Comparison of ENCODE assay signal across 20 cellular contexts in genomic region chr6:79711167-79711566, GRCh38.
DNase-seq lines count a peak whose midpoint lies in the region; ATAC-seq and TF ChIP-seq lines count a peak whose summit lies in the region.
"Had no signal": no experiment of that assay in that cellular context is flagged by ENCODE, and none has a peak within 500 bp of the region (broad histone marks: within the 10 kb centered on the region; RNA-seq: fewer than 3 reads in every experiment).

No MANE protein-coding gene starts in this region.

- H3K27me3 ChIP-seq in prostate gland (replicated peaks; ENCODE audit: insufficient read depth) (no peaks in the 10 kb centered on the region), H9 (ENCODE audit: insufficient read depth, low read length) (no peaks in the 10 kb centered on the region)
- H3K27me3 ChIP-seq: BLaER1 had no signal

- no peaks in the 10 kb centered on the region for H3K23me2 ChIP-seq in H9 (ENCODE audit: insufficient read length, low read depth, low read length, poor library complexity, severe bottlenecking)

- H4K5ac ChIP-seq in H9 (ENCODE audit: insufficient read length, low read depth, low read length) = no peak overlapping the region

- no peak overlapping the region for H2AFZ ChIP-seq in H9 (ENCODE audit: low read length)

- H3K4me2 ChIP-seq in H9 (ENCODE audit: insufficient read depth, insufficient read length, low read length) = no peak overlapping the region
- H3K4me2 ChIP-seq: BLaER1 had no signal

- peaks cover 3% of the 10 kb centered on the region for H4K20me1 ChIP-seq in H9 (ENCODE audit: control insufficient read depth, insufficient read depth, insufficient read length)
- H4K20me1 ChIP-seq: BLaER1 had no signal

- H4K8ac ChIP-seq in H9 (replicated peaks; ENCODE audit: insufficient read length, low read depth, low read length) = no peak overlapping the region

- H3K4me3 Mint-ChIP-seq in glutamatergic neuron (ENCODE audit: unreplicated experiment) (no peak overlapping the region), H9 (no peak overlapping the region)
- H3K4me3 Mint-ChIP-seq: B cell; CD4-positive, CD25-positive, alpha-beta regulatory T cell; CD8-positive, alpha-beta memory T cell had no signal

- no peaks in the 10 kb centered on the region for H3K79me1 ChIP-seq in H9 (ENCODE audit: insufficient read depth, low read depth, low read length, poor library complexity, severe bottlenecking)

- no peak overlapping the region for H3K4me3 ChIP-seq in prostate gland
- H3K4me3 ChIP-seq: BLaER1, GM12878 had no signal

- H3K9me3 ChIP-seq in prostate gland = no peaks in the 10 kb centered on the region
- H3K9me3 ChIP-seq in H9 (ENCODE audit: control insufficient read depth, low read depth, low read length) = no peaks in the 10 kb centered on the region
- H3K9me3 ChIP-seq: BLaER1 had no signal

- H4K91ac ChIP-seq in H9 (ENCODE audit: insufficient read length, low read depth, low read length) = no peak overlapping the region

- WGBS in prostate gland = 82% methylated on average over 4 of the region's 4 CpGs
- WGBS in H9 (ENCODE audit: extremely low coverage, insufficient read length, low lambda C conversion rate) = no CpG with 5 or more reads among the region's 4 CpGs

- intact Hi-C loops in prostate gland (cut with DNase I) = no loop called here

- no peak overlapping the region for H3K23ac ChIP-seq in H9 (ENCODE audit: insufficient read length, low read depth, low read length)

- DNase-seq in NCI-H82 (lab: John Stamatoyannopoulos, UW) (peak; percentile 57), SK-N-DZ (ENCODE audit: low spot score) (peak; percentile 77), cerebellar cortex (ENCODE audit: low spot score) (peak; percentile 51), prostate gland (ENCODE audit: low spot score) (no peak), A172 (ENCODE audit: low spot score) (no peak), glutamatergic neuron (no peak), H9 (no peak)
- DNase-seq: CD4-positive, CD25-positive, alpha-beta regulatory T cell; CD8-positive, alpha-beta memory T cell; DMS 273 treated with DMSO at 0.1 percent for 48 hours; DMS79; EL; GDM1; H7 had no signal

- H3K9ac ChIP-seq in H9 (ENCODE audit: extremely low read depth, insufficient read length, low read length) = no peak overlapping the region
- H3K9ac ChIP-seq: BLaER1 had no signal

- H3K18ac ChIP-seq in H9 (ENCODE audit: insufficient read length, low read depth, low read length) = no peak overlapping the region

- H3K79me2 ChIP-seq in H9 (ENCODE audit: insufficient read depth, low read length) = no peaks in the 10 kb centered on the region

- no peak overlapping the region for H2BK15ac ChIP-seq in H9 (ENCODE audit: low read depth, low read length)

- no peak for TF ChIP-seq CTCF in prostate gland (IDR thresholded peaks at IDR 0.05)
- TF ChIP-seq CTCF in glutamatergic neuron (IDR thresholded peaks at IDR 0.05; ENCODE audit: partially characterized antibody, unreplicated experiment) = no peak
- no peak for TF ChIP-seq CTCF in H9 (conservative IDR thresholded peaks at IDR 0.05)

- H3K14ac ChIP-seq in H9 (ENCODE audit: insufficient read depth, low read length) = no peak overlapping the region

- no peak for TF ChIP-seq POLR2A in prostate gland (IDR thresholded peaks at IDR 0.05)

- H2BK5ac ChIP-seq in H9 (ENCODE audit: insufficient read length, low read length) = no peak overlapping the region

- H3K4me1 Mint-ChIP-seq in glutamatergic neuron (ENCODE audit: low read depth, unreplicated experiment) (peaks cover 8% of the 10 kb centered on the region), H9 (peaks cover 18% of the 10 kb centered on the region in 2 experiments)
- H3K4me1 Mint-ChIP-seq: B cell; CD4-positive, CD25-positive, alpha-beta regulatory T cell; CD8-positive, alpha-beta memory T cell had no signal

- H3K27ac Mint-ChIP-seq in glutamatergic neuron (ENCODE audit: unreplicated experiment) (no peak overlapping the region), H9 (no peak overlapping the region)
- H3K27ac Mint-ChIP-seq: B cell; CD4-positive, CD25-positive, alpha-beta regulatory T cell; CD8-positive, alpha-beta memory T cell had no signal

- no peak overlapping the region for H2BK120ac ChIP-seq in H9 (ENCODE audit: low read depth, low read length, poor library complexity, severe bottlenecking)

- no peaks in the 10 kb centered on the region for H3K36me3 ChIP-seq in prostate gland
- H3K36me3 ChIP-seq: BLaER1 had no signal

- no peak overlapping the region for H2BK12ac ChIP-seq in H9 (ENCODE audit: insufficient read length, low read depth, low read length)

- no peak overlapping the region for H3K56ac ChIP-seq in H9 (ENCODE audit: insufficient read length, low read depth, low read length)

- no peaks in the 10 kb centered on the region for H3K9me3 Mint-ChIP-seq in glutamatergic neuron (ENCODE audit: unreplicated experiment)
- H3K9me3 Mint-ChIP-seq in H9 = no peaks in the 10 kb centered on the region
- H3K9me3 Mint-ChIP-seq: CD8-positive, alpha-beta memory T cell had no signal

- peak overlapping the region; percentile 35 to 50 for H3K27ac ChIP-seq in prostate gland
- H3K27ac ChIP-seq in H9 (ENCODE audit: insufficient read length, low read depth, low read length) = no peak overlapping the region
- H3K27ac ChIP-seq: BLaER1, C4-2B had no signal

- no peak overlapping the region for H2AK5ac ChIP-seq in H9 (ENCODE audit: insufficient read length, low read length)

- H3T11ph ChIP-seq in H9 (ENCODE audit: low read length) = no peak overlapping the region

- H3K36me3 Mint-ChIP-seq in glutamatergic neuron (ENCODE audit: unreplicated experiment) (no peaks in the 10 kb centered on the region), H9 (ENCODE audit: insufficient read depth in 1 of 3, low read depth in 3 of 3) (no peaks in the 10 kb centered on the region)
- H3K36me3 Mint-ChIP-seq: CD4-positive, CD25-positive, alpha-beta regulatory T cell; CD8-positive, alpha-beta memory T cell had no signal

- H3K27me3 Mint-ChIP-seq in glutamatergic neuron (ENCODE audit: unreplicated experiment) (peaks cover 2% of the 10 kb centered on the region), H9 (ENCODE audit: low read depth) (no peaks in the 10 kb centered on the region)

- H2BK20ac ChIP-seq in H9 (ENCODE audit: low read depth, low read length, poor library complexity, severe bottlenecking) = no peak overlapping the region

- peaks cover 2% of the 10 kb centered on the region for H3K4me1 ChIP-seq in prostate gland (replicated peaks)
- no peaks in the 10 kb centered on the region for H3K4me1 ChIP-seq in H9 (ENCODE audit: insufficient read depth, low read length)
- H3K4me1 ChIP-seq: BLaER1 had no signal

- no peak overlapping the region for H3K4ac ChIP-seq in H9 (ENCODE audit: low read depth, low read length)

- no peak for ATAC-seq in GM21528 (IDR thresholded peaks at IDR 0.05; ENCODE audit: low FRiP score, unreplicated experiment)
- ATAC-seq: GM12878, HCT116 had no signal

Comparison
In these comparisons a context has a peak if more than half of its experiments do, and no peak if none do; other contexts are left out.
1. DNase-seq: peak in NCI-H82 (single experiment), SK-N-DZ (single experiment) and cerebellar cortex (single experiment); none in prostate gland (single experiment), A172 (single experiment), glutamatergic neuron (single experiment) and H9 (single experiment).